In genomic region chr12:93089805-93090569, GRCh38 we compare ENCODE assay signal across 9 cellular contexts.
A peak's percentile ranks its signal among the peaks of the same experiment; 100 is the strongest.
DNase-seq lines count a peak whose midpoint lies in the region; ATAC-seq and TF ChIP-seq lines count a peak whose summit lies in the region.
"Had no signal": no experiment of that assay in that cellular context is flagged by ENCODE, and none has a peak within 500 bp of the region (broad histone marks: within the 10 kb centered on the region; RNA-seq: fewer than 3 reads in every experiment).

No MANE protein-coding gene starts in this region.

- TF ChIP-seq POLR2A in uterus (IDR thresholded peaks at IDR 0.05): no peak

- H3K36me3 ChIP-seq in uterus: no peaks in the 10 kb centered on the region

- H3K4me1 Mint-ChIP-seq in osteocyte (ENCODE audit: unreplicated experiment): peaks cover 40% of the 10 kb centered on the region

- no peak overlapping the region for H3K4me3 ChIP-seq in GM12865 (ENCODE audit: low read depth, low read length)
- H3K4me3 ChIP-seq in astrocyte of the cerebellum (ENCODE audit: low read depth, low read length): no peak overlapping the region
- no peak overlapping the region for H3K4me3 ChIP-seq in uterus
- H3K4me3 ChIP-seq: lung had no signal

- no peaks in the 10 kb centered on the region for H3K27me3 Mint-ChIP-seq in osteocyte (ENCODE audit: unreplicated experiment)

- H3K4me1 ChIP-seq in uterus: no peaks in the 10 kb centered on the region

- H3K27ac Mint-ChIP-seq in osteocyte (ENCODE audit: unreplicated experiment): peak overlapping the region; percentile 25

- in situ Hi-C loops in astrocyte of the cerebellum (cut with HindIII; ENCODE audit: low sequenced_read_pairs): no loop called here

- no peak overlapping the region for H3K27ac ChIP-seq in uterus

- H3K9me3 Mint-ChIP-seq in osteocyte (ENCODE audit: unreplicated experiment): peaks cover 6% of the 10 kb centered on the region

- no peak for TF ChIP-seq CTCF in GM12865 (IDR thresholded peaks at IDR 0.05; ENCODE audit: insufficient read depth, low read depth, low read length, missing control alignments)
- no peak for TF ChIP-seq CTCF in astrocyte of the cerebellum (IDR thresholded peaks at IDR 0.05; ENCODE audit: low read depth, low read length, missing control alignments)
- no peak for TF ChIP-seq CTCF in osteocyte (IDR thresholded peaks at IDR 0.05)
- no peak for TF ChIP-seq CTCF in uterus (IDR thresholded peaks at IDR 0.05)

- H3K4me3 Mint-ChIP-seq in osteocyte (ENCODE audit: unreplicated experiment): no peak overlapping the region

- ATAC-seq in GM18520 (IDR thresholded peaks at IDR 0.05; ENCODE audit: unreplicated experiment) (no peak), HG02981 (IDR thresholded peaks at IDR 0.05; ENCODE audit: unreplicated experiment) (no peak)

- DNase-seq in GM12865 (ENCODE audit: low read depth) (peak; percentile 26), NCI-H226 (peak; percentile 88), astrocyte of the cerebellum (ENCODE audit: low read depth) (peak; percentile 33), osteocyte (ENCODE audit: extremely low spot score, unreplicated experiment) (no peak), AG08395 (ENCODE audit: low spot score) (no peak), uterus (no peak)

- no peaks in the 10 kb centered on the region for H3K27me3 ChIP-seq in uterus

- no peaks in the 10 kb centered on the region for H3K9me3 ChIP-seq in uterus

- intact Hi-C loops in uterus (cut with DNase I; ENCODE audit: low total_unique reads): no loop called here

- H3K36me3 Mint-ChIP-seq in osteocyte (ENCODE audit: unreplicated experiment): no peaks in the 10 kb centered on the region

Comparison
In these comparisons a context has a peak if more than half of its experiments do, and no peak if none do; other contexts are left out.
1. DNase-seq: peak in GM12865 (single experiment), NCI-H226 (single experiment) and astrocyte of the cerebellum (single experiment); none in osteocyte (single experiment), AG08395 (single experiment) and uterus (0 of 2).